ENCODE assay signal across 8 cellular contexts in genomic region chr22:46295277-46295971, GRCh38. TPM values are rescaled to one million over a fixed set of nuclear protein-coding genes. Genes with fewer than 3 reads are reported as not detected.
DNase-seq lines count a peak whose midpoint lies in the region; ATAC-seq and TF ChIP-seq lines count a peak whose summit lies in the region.

No MANE protein-coding gene starts in this region.

- ATAC-seq in activated T-cell treated with anti-CD3 and anti-CD28 coated beads, Interleukin-2, amount 50 U/mL, for 4 hours: no peak
- no peak for ATAC-seq in activated CD8-positive, alpha-beta T cell treated with anti-CD3 and anti-CD28 coated beads for 36 hours
- ATAC-seq in thoracic aorta (ENCODE audit: insufficient number of reproducible peaks, low FRiP score, low read depth) (no peak), GM21825 (IDR thresholded peaks at IDR 0.05; ENCODE audit: unreplicated experiment) (no peak)

- CTCF ChIA-PET in activated CD8-positive, alpha-beta T cell treated with anti-CD3 and anti-CD28 coated beads for 36 hours (lab: Charles Lee): interaction anchor here (1.6 to 2.1 kb wide), 4 partner anchors 45 to 289 kb away, joined by 4 to 8 read pairs (median 6); partner anchors contain the start of gene CDPF1

- peaks cover 5% of the 10 kb centered on the region for H3K9me3 Mint-ChIP-seq in activated T-cell treated with anti-CD3 and anti-CD28 coated beads, Interleukin-2, amount 50 U/mL, for 4 hours
- no peaks in the 10 kb centered on the region for H3K9me3 Mint-ChIP-seq in activated CD8-positive, alpha-beta T cell treated with anti-CD3 and anti-CD28 coated beads for 36 hours

- no peak for TF ChIP-seq CTCF in activated CD8-positive, alpha-beta T cell treated with anti-CD3 and anti-CD28 coated beads for 36 hours (IDR thresholded peaks at IDR 0.05)
- TF ChIP-seq CTCF in thoracic aorta (IDR thresholded peaks at IDR 0.05): no peak

- H3K4me1 Mint-ChIP-seq in activated T-cell treated with anti-CD3 and anti-CD28 coated beads, Interleukin-2, amount 50 U/mL, for 4 hours (ENCODE audit: low read depth): peaks cover 22% of the 10 kb centered on the region
- peaks cover 23% of the 10 kb centered on the region for H3K4me1 Mint-ChIP-seq in activated CD8-positive, alpha-beta T cell treated with anti-CD3 and anti-CD28 coated beads for 36 hours (ENCODE audit: low read depth)

- peaks cover 10 to 20% of the 10 kb centered on the region in 2 donors for H3K4me1 ChIP-seq in thoracic aorta (ENCODE audit: control insufficient read depth in 1 of 2, low read depth in 2 of 2)

- no peaks in the 10 kb centered on the region for H3K27me3 ChIP-seq in layer of hippocampus (ENCODE audit: control insufficient read depth, insufficient read depth, low read length)
- H3K27me3 ChIP-seq in thoracic aorta (replicated peaks; ENCODE audit: insufficient read depth): no peaks in the 10 kb centered on the region

- peaks cover 5% of the 10 kb centered on the region for H3K36me3 Mint-ChIP-seq in activated T-cell treated with anti-CD3 and anti-CD28 coated beads, Interleukin-2, amount 50 U/mL, for 4 hours (ENCODE audit: insufficient read depth)
- H3K36me3 Mint-ChIP-seq in activated CD8-positive, alpha-beta T cell treated with anti-CD3 and anti-CD28 coated beads for 36 hours (ENCODE audit: low read depth): peaks cover 29% of the 10 kb centered on the region

- intact Hi-C loops in activated CD8-positive, alpha-beta T cell treated with anti-CD3 and anti-CD28 coated beads for 36 hours (cut with micrococcal nuclease): loop anchor here (5.0 kb wide), 1 partner anchor 173 kb away; no protein-coding TSS in a partner anchor

- DNase-seq in activated T-cell treated with anti-CD3 and anti-CD28 coated beads, Interleukin-2, amount 50 U/mL, for 4 hours: no peak
- DNase-seq in activated T-cell treated with anti-CD3 and anti-CD28 coated beads, Interleukin-2, amount 50 U/mL, for 1 hour: no peak
- no peak for DNase-seq in activated CD8-positive, alpha-beta T cell treated with anti-CD3 and anti-CD28 coated beads for 36 hours
- DNase-seq in thoracic aorta (ENCODE audit: low spot score) (no peak), nucleus accumbens (lab: John Stamatoyannopoulos, UW) (no peak), SW 1271 (lab: John Stamatoyannopoulos, UW) (no peak)

- peaks cover 7% of the 10 kb centered on the region for H3K27me3 Mint-ChIP-seq in activated T-cell treated with anti-CD3 and anti-CD28 coated beads, Interleukin-2, amount 50 U/mL, for 4 hours (ENCODE audit: low read depth)
- H3K27me3 Mint-ChIP-seq in activated CD8-positive, alpha-beta T cell treated with anti-CD3 and anti-CD28 coated beads for 36 hours: peaks cover 4% of the 10 kb centered on the region

- no peaks in the 10 kb centered on the region for H3K9me3 ChIP-seq in thoracic aorta

- H3K27ac Mint-ChIP-seq in activated CD8-positive, alpha-beta T cell treated with anti-CD3 and anti-CD28 coated beads for 36 hours: peak overlapping the region; percentile 94

- POLR2A ChIA-PET in activated CD8-positive, alpha-beta T cell treated with anti-CD3 and anti-CD28 coated beads for 36 hours (lab: Charles Lee): interaction anchor here (1.3 to 2.4 kb wide), 6 partner anchors 19 to 161 kb away, joined by 3 to 7 read pairs (median 4); partner anchors contain the start of genes CDPF1 and PPARA

- peak overlapping the region; percentile 8 for H3K27ac ChIP-seq in layer of hippocampus (ENCODE audit: low read depth, low read length)
- H3K27ac ChIP-seq in thoracic aorta: peak overlapping the region; percentile 97 to 99

- peak overlapping the region; percentile 82 for H3K4me3 Mint-ChIP-seq in activated T-cell treated with anti-CD3 and anti-CD28 coated beads, Interleukin-2, amount 50 U/mL, for 4 hours
- peak overlapping the region; percentile 91 for H3K4me3 Mint-ChIP-seq in activated CD8-positive, alpha-beta T cell treated with anti-CD3 and anti-CD28 coated beads for 36 hours

- peak overlapping the region; percentile 92 for H3K4me3 ChIP-seq in thoracic aorta

- H3K36me3 ChIP-seq in thoracic aorta: peaks cover 23% of the 10 kb centered on the region

RNA-seq across cellular contexts. Expression of gene GTSE1, which starts 1.2 kb away (rescaled TPM):
- total RNA-seq in activated T-cell treated with anti-CD3 and anti-CD28 coated beads, Interleukin-2, amount 50 U/mL, for 4 hours: 1 to 10 TPM; 2.2 to 3.7 (median 2.7) TPM
- total RNA-seq in activated CD8-positive, alpha-beta T cell treated with anti-CD3 and anti-CD28 coated beads for 36 hours: 10 to 100 TPM; 39.4 to 41.4 TPM
- total RNA-seq in thoracic aorta: under 1 TPM; 0.41 to 0.92 TPM

RNA-seq across cellular contexts. Expression of gene TTC38, which starts 27.6 kb away (rescaled TPM):
- 1 to 10 TPM; 5.5 to 6.0 (median 6.0) TPM for total RNA-seq in activated T-cell treated with anti-CD3 and anti-CD28 coated beads, Interleukin-2, amount 50 U/mL, for 4 hours
- total RNA-seq in activated CD8-positive, alpha-beta T cell treated with anti-CD3 and anti-CD28 coated beads for 36 hours: 10 to 100 TPM in 1 of 2 experiments, 1 to 10 TPM in 1; 9.0 to 11.9 TPM
- 10 to 100 TPM; 67.7 to 76.9 TPM for total RNA-seq in thoracic aorta

RNA-seq across cellular contexts. Expression of gene PKDREJ, which starts 32.3 kb away (rescaled TPM):
- not detected for total RNA-seq in activated T-cell treated with anti-CD3 and anti-CD28 coated beads, Interleukin-2, amount 50 U/mL, for 4 hours
- not detected for total RNA-seq in activated CD8-positive, alpha-beta T cell treated with anti-CD3 and anti-CD28 coated beads for 36 hours
- total RNA-seq in thoracic aorta: under 1 TPM in 1 of 2 donors, not detected in 1; under 0.01 TPM

RNA-seq across cellular contexts. Expression of gene TRMU, which starts 40.1 kb away (rescaled TPM):
- total RNA-seq in activated T-cell treated with anti-CD3 and anti-CD28 coated beads, Interleukin-2, amount 50 U/mL, for 4 hours: 10 to 100 TPM; 62.5 to 69.0 (median 66.6) TPM
- 10 to 100 TPM; 87.2 to 98.1 TPM for total RNA-seq in activated CD8-positive, alpha-beta T cell treated with anti-CD3 and anti-CD28 coated beads for 36 hours
- total RNA-seq in thoracic aorta: 10 to 100 TPM; 30.2 to 45.4 TPM

RNA-seq across cellular contexts. Expression of gene CDPF1, which starts 45.3 kb away (rescaled TPM):
- total RNA-seq in activated T-cell treated with anti-CD3 and anti-CD28 coated beads, Interleukin-2, amount 50 U/mL, for 4 hours: 10 to 100 TPM in 1 of 3 donors, 1 to 10 TPM in 2; 5.8 to 10.6 (median 8.9) TPM
- total RNA-seq in activated CD8-positive, alpha-beta T cell treated with anti-CD3 and anti-CD28 coated beads for 36 hours: 10 to 100 TPM; 11.9 to 12.1 TPM
- total RNA-seq in thoracic aorta: 10 to 100 TPM in 1 of 2 donors, 1 to 10 TPM in 1; 8.1 to 12.4 TPM

Comparison
In these comparisons a context has a peak if more than half of its experiments do, and no peak if none do; other contexts are left out.
1. RNA of gene GTSE1, which starts 1.2 kb away (total RNA-seq): 39.4 to 41.4 TPM in activated CD8-positive, alpha-beta T cell treated with anti-CD3 and anti-CD28 coated beads for 36 hours; 2.2 to 3.7 TPM in activated T-cell treated with anti-CD3 and anti-CD28 coated beads, Interleukin-2, amount 50 U/mL, for 4 hours and 0.41 to 0.92 TPM in thoracic aorta; every median in the first group is over 4 times any median in the second.
2. RNA of gene TTC38, which starts 27.6 kb away (total RNA-seq): 67.7 to 76.9 TPM in thoracic aorta; 9.0 to 11.9 TPM in activated CD8-positive, alpha-beta T cell treated with anti-CD3 and anti-CD28 coated beads for 36 hours and 5.5 to 6.0 TPM in activated T-cell treated with anti-CD3 and anti-CD28 coated beads, Interleukin-2, amount 50 U/mL, for 4 hours; every median in the first group is over 4 times any median in the second.